In the genomic region with DNA sequence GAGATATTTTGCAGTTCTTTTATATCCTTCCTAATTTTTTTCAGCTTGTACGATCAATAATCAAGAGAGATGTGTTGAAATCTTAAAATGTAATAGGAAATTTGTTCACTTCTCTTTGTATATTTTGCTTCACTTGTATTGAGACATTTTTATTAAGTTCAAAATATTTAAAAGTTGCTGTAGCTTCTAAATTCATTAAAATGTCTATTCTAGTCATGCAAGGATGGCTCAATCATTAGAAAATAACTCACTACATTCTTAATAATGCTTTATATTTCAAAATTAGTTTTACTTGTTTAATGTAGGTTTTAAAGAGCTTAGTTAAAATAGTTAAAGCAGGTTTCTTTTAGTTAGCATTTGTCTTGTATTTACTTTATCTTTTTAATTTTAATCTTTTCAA, we compare ENCODE assay signal across 26 cellular contexts.
DNase-seq lines count a peak whose midpoint lies in the region; ATAC-seq, FAIRE-seq and TF ChIP-seq lines count a peak whose summit lies in the region.
"Had no signal": no experiment of that assay in that cellular context is flagged by ENCODE, and none has a peak within 500 bp of the region (broad histone marks: within the 10 kb centered on the region; RNA-seq: fewer than 3 reads in every experiment).

No MANE protein-coding gene starts in this region.

- no peak overlapping the region for H2AFZ ChIP-seq in K562 (ENCODE audit: low read depth, low read length)

- H3K4me3 ChIP-seq in K562 (no peak overlapping the region), kidney (ENCODE audit: low read length in 2 of 2) (no peak overlapping the region)
- H3K4me3 ChIP-seq: BLaER1 had no signal

- no peak overlapping the region for H3K4me3 Mint-ChIP-seq in stimulated activated naive B cell treated with anti-CD40 and anti-IgM and Interleukin-4, amounts not matched to agents 10 μg/mL and 1 μg/mL and 100 μg/mL, for 72 hours
- H3K4me3 Mint-ChIP-seq: CD14-positive monocyte; CD4-positive, alpha-beta memory T cell; CD4-positive, CD25-positive, alpha-beta regulatory T cell; CD8-positive, alpha-beta memory T cell had no signal

- TF ChIP-seq POLR2A in K562 (conservative IDR thresholded peaks at IDR 0.05) = no peak

- H4K20me1 ChIP-seq in K562 (replicated peaks; ENCODE audit: control insufficient read depth, insufficient read depth, low read length) = no peaks in the 10 kb centered on the region
- H4K20me1 ChIP-seq: BLaER1 had no signal

- WGBS in K562 (ENCODE audit: insufficient coverage, low coverage, missing lambda C conversion rate) = 8% methylated on average over 1 of the region's 1 CpG

- H3K4me1 ChIP-seq in K562 (replicated peaks in 1 of 2; ENCODE audit: control insufficient read depth in 2 of 2, insufficient read depth in 2 of 2, low read length in 2 of 2) = no peaks in the 10 kb centered on the region
- H3K4me1 ChIP-seq in kidney (ENCODE audit: control insufficient read depth in 1 of 2, insufficient read depth in 1 of 2, low read depth in 1 of 2, low read length in 2 of 2) = no peaks in the 10 kb centered on the region
- H3K4me1 ChIP-seq: BLaER1 had no signal

- no TSS peak for BruUV-seq in K562 (replicated peaks; lab: Mats Ljungman, UMichigan)

- FAIRE-seq in K562 (lab: Jason Lieb, UNC) (no peak), frontal cortex (lab: Jason Lieb, UNC) (peak; percentile 39), kidney (lab: Jason Lieb, UNC) (peak; percentile 3)
- FAIRE-seq: A204.1, G401.6, GM12891, GM18507 had no signal

- H3K4me2 ChIP-seq in K562 (ENCODE audit: insufficient read depth, low read length) = no peak overlapping the region
- H3K4me2 ChIP-seq: BLaER1 had no signal

- in situ Hi-C loops in K562 (cut with MboI) (no loop called here), GM13977 (cut with MboI; ENCODE audit: low pct_unique_long_range_greater_than_20kb, low sequenced_read_pairs, unreplicated experiment) (no loop called here)

- H3K9ac ChIP-seq in K562 (ENCODE audit: insufficient read depth in 1 of 2, low read depth in 2 of 2, low read length in 2 of 2) (no peak overlapping the region), kidney (ENCODE audit: low read length in 2 of 2) (no peak overlapping the region)
- H3K9ac ChIP-seq: BLaER1 had no signal

- DNase-seq in K562 (ENCODE audit: extremely low read depth in 1 of 4, low spot score in 3 of 4) (no peak), frontal cortex (ENCODE audit: low spot score in 2 of 2) (no peak), kidney (no peak), GM13977 (ENCODE audit: low spot score) (no peak), HCEC 1CT (no peak)
- DNase-seq in stimulated activated naive B cell treated with anti-CD40 and anti-IgM and Interleukin-4, amounts not matched to agents 10 μg/mL and 1 μg/mL and 100 μg/mL, for 72 hours = no peak
- DNase-seq: 8988T; ACHN; C1 segment of cervical spinal cord; CD4-positive, alpha-beta memory T cell; CD4-positive, CD25-positive, alpha-beta regulatory T cell; CD8-positive, alpha-beta memory T cell; COR-L47; DMS 273 treated with DMSO at 0.1 percent for 48 hours; DMS153; DMS53; DMS79 treated with DMSO at 0.1 percent for 48 hours; GF-D8 had no signal

- no peak for TF ChIP-seq CTCF in K562 (IDR thresholded peaks at IDR 0.05 in 2 of 3, conservative IDR thresholded peaks at IDR 0.05 in 1 of 3; ENCODE audit: insufficient read depth in 2 of 3, low read depth in 1 of 3, low read length in 3 of 3)
- no peak for TF ChIP-seq CTCF in kidney (IDR thresholded peaks at IDR 0.05; ENCODE audit: borderline replicate concordance, extremely low read depth, insufficient read depth)
- TF ChIP-seq CTCF in GM13977 (IDR thresholded peaks at IDR 0.05; ENCODE audit: extremely low read depth, insufficient read depth, missing control alignments) = no peak

- no peaks in the 10 kb centered on the region for H3K79me2 ChIP-seq in K562 (ENCODE audit: control insufficient read depth, insufficient read depth, low read length)

- peaks cover 4 to 5% of the 10 kb centered on the region in 2 donors for H3K9me3 Mint-ChIP-seq in stimulated activated naive B cell treated with anti-CD40 and anti-IgM and Interleukin-4, amounts not matched to agents 10 μg/mL and 1 μg/mL and 100 μg/mL, for 72 hours

- ATAC-seq in K562 (no peak), GM21717 (IDR thresholded peaks at IDR 0.05; ENCODE audit: unreplicated experiment) (no peak)
- no peak for ATAC-seq in stimulated activated naive B cell treated with anti-CD40 and anti-IgM and Interleukin-4, amounts not matched to agents 10 μg/mL and 1 μg/mL and 100 μg/mL, for 72 hours (replicated peaks)

- no peaks in the 10 kb centered on the region for H3K9me3 ChIP-seq in K562 (replicated peaks; ENCODE audit: control insufficient read depth, insufficient read depth, low read depth, low read length)
- H3K9me3 ChIP-seq in kidney (ENCODE audit: control insufficient read depth in 1 of 2, low read length in 2 of 2) = peaks cover 0 to 5% of the 10 kb centered on the region in 2 donors

- H3K27me3 Mint-ChIP-seq in stimulated activated naive B cell treated with anti-CD40 and anti-IgM and Interleukin-4, amounts not matched to agents 10 μg/mL and 1 μg/mL and 100 μg/mL, for 72 hours = no peaks in the 10 kb centered on the region
- H3K27me3 Mint-ChIP-seq: CD4-positive, alpha-beta memory T cell; CD4-positive, CD25-positive, alpha-beta regulatory T cell; CD8-positive, alpha-beta memory T cell had no signal

- H3K27me3 ChIP-seq in K562 (ENCODE audit: control insufficient read depth in 2 of 2, insufficient read depth in 2 of 2, low read length in 2 of 2) = no peaks in the 10 kb centered on the region
- H3K27me3 ChIP-seq: BE2C, BLaER1 had no signal

- POLR2A ChIA-PET in K562 (lab: Yijun Ruan, JAX) = interaction anchor here (0.7 kb wide), 1 partner anchor 1041 kb away, joined by 4 read pairs; no protein-coding TSS in a partner anchor

- no peaks in the 10 kb centered on the region for H3K36me3 Mint-ChIP-seq in stimulated activated naive B cell treated with anti-CD40 and anti-IgM and Interleukin-4, amounts not matched to agents 10 μg/mL and 1 μg/mL and 100 μg/mL, for 72 hours
- H3K36me3 Mint-ChIP-seq: CD14-positive monocyte; CD4-positive, alpha-beta memory T cell; CD4-positive, CD25-positive, alpha-beta regulatory T cell; CD8-positive, alpha-beta memory T cell had no signal

- no peak for TF ChIP-seq RAD21 in K562 (CRISPR knock-in tag; conservative IDR thresholded peaks at IDR 0.05 in 1 of 2, IDR thresholded peaks at IDR 0.05 in 1 of 2)

- TF ChIP-seq EP300 in K562 (IDR thresholded peaks at IDR 0.05; ENCODE audit: low read length) = no peak

- H3K9me1 ChIP-seq in K562 (ENCODE audit: control insufficient read depth, insufficient read depth, low read length) = no peaks in the 10 kb centered on the region

- intact Hi-C loops in K562 (cut with micrococcal nuclease) = no loop called here
- intact Hi-C loops in kidney (cut with DNase I) = no loop called here

- H3K36me3 ChIP-seq in K562 (ENCODE audit: control insufficient read depth, insufficient read depth, low read length) (no peaks in the 10 kb centered on the region), kidney (ENCODE audit: control insufficient read depth in 1 of 2, insufficient read depth in 2 of 2, low read length in 2 of 2) (no peaks in the 10 kb centered on the region)
- H3K36me3 ChIP-seq: BE2C, BLaER1 had no signal

- no peak overlapping the region for H3K27ac Mint-ChIP-seq in stimulated activated naive B cell treated with anti-CD40 and anti-IgM and Interleukin-4, amounts not matched to agents 10 μg/mL and 1 μg/mL and 100 μg/mL, for 72 hours
- H3K27ac Mint-ChIP-seq: CD14-positive monocyte; CD4-positive, alpha-beta memory T cell; CD4-positive, CD25-positive, alpha-beta regulatory T cell; CD8-positive, alpha-beta memory T cell had no signal

- H3K27ac ChIP-seq in K562 (ENCODE audit: extremely low read depth, low read depth, low read length) = no peak overlapping the region
- H3K27ac ChIP-seq in kidney (ENCODE audit: low read depth in 2 of 2, low read length in 2 of 2) = no peak overlapping the region
- H3K27ac ChIP-seq: BLaER1 had no signal

- CTCF ChIA-PET in K562 (lab: Yijun Ruan, JAX; ENCODE audit: low intra/inter-chr PET ratio) = no interaction called here

- H3K4me1 Mint-ChIP-seq in stimulated activated naive B cell treated with anti-CD40 and anti-IgM and Interleukin-4, amounts not matched to agents 10 μg/mL and 1 μg/mL and 100 μg/mL, for 72 hours = no peaks in the 10 kb centered on the region
- H3K4me1 Mint-ChIP-seq: CD14-positive monocyte; CD4-positive, alpha-beta memory T cell; CD4-positive, CD25-positive, alpha-beta regulatory T cell; CD8-positive, alpha-beta memory T cell had no signal

TF ChIP-seq in K562, 482 proteins besides CTCF, POLR2A, EP300 and RAD21:
- TF ChIP-seq SMARCA4 (IDR thresholded peaks at IDR 0.05) (no peak), ZNF324 (CRISPR knock-in tag; IDR thresholded peaks at IDR 0.05) (peak; percentile 97)
